In genomic region chr13:40518481-40518882, GRCh38 we compare ENCODE assay signal across 1 cellular context.
TF ChIP-seq lines count a peak whose summit lies in the region.

No MANE protein-coding gene starts in this region.

TF ChIP-seq in GM12878, 131 proteins besides CTCF, POLR2A, EP300 and RAD21 (continued from another document and continues in another):
- TF ChIP-seq E4F1 (IDR thresholded peaks at IDR 0.05; ENCODE audit: borderline replicate concordance, partially characterized antibody) (no peak), RBBP5 (conservative IDR thresholded peaks at IDR 0.05) (no peak), RAD51 (IDR thresholded peaks at IDR 0.05) (no peak), STAT3 (IDR thresholded peaks at IDR 0.05; ENCODE audit: low read depth, low read length) (no peak), RELA (IDR thresholded peaks at IDR 0.05; ENCODE audit: borderline replicate concordance, partially characterized antibody) (peak; percentile 97), ASH2L (IDR thresholded peaks at IDR 0.05; ENCODE audit: borderline replicate concordance, low read depth) (no peak), BCL11A (IDR thresholded peaks at IDR 0.05; ENCODE audit: low read depth, low read length) (peak; percentile 86), MTA2 (IDR thresholded peaks at IDR 0.05; ENCODE audit: low read depth) (peak; percentile 94), BACH1 (IDR thresholded peaks at IDR 0.05; ENCODE audit: borderline replicate concordance) (0 out of 2 replicates have a peak, but pooled peaks have one; percentile 34), ZNF384 (IDR thresholded peaks at IDR 0.05; ENCODE audit: borderline replicate concordance, low read depth, low read length) (no peak), BRCA1 (IDR thresholded peaks at IDR 0.05; ENCODE audit: low read depth, low read length) (no peak), NBN (IDR thresholded peaks at IDR 0.05) (no peak; the same call in none of the 2 replicates), MTA3 (IDR thresholded peaks at IDR 0.05; ENCODE audit: borderline replicate concordance, low read length) (peak; percentile 31; the same call in 1 of the 2 replicates), HDAC6 (IDR thresholded peaks at IDR 0.05; ENCODE audit: unreplicated experiment) (no peak), GATAD2B (conservative IDR thresholded peaks at IDR 0.05; ENCODE audit: low read depth) (peak; percentile 96), KDM1A (IDR thresholded peaks at IDR 0.05; ENCODE audit: borderline replicate concordance) (no peak), ZSCAN29 (IDR thresholded peaks at IDR 0.05) (peak; percentile 25; the same call in 1 of the 2 replicates), EGR1 (IDR thresholded peaks at IDR 0.05; ENCODE audit: borderline replicate concordance in 1 of 2, low read depth in 2 of 2, low read length in 2 of 2) (0 out of 3 replicates have a peak, but pooled peaks of 1 of the 2 experiments have one; percentile 39), ZNF217 (IDR thresholded peaks at IDR 0.05) (peak; percentile 77), REST (IDR thresholded peaks at IDR 0.05; ENCODE audit: low read depth, low read length) (no peak), TCF3 (IDR thresholded peaks at IDR 0.05; ENCODE audit: borderline replicate concordance, insufficient read depth, low read depth, low read length) (peak; percentile 80), MXI1 (IDR thresholded peaks at IDR 0.05; ENCODE audit: low read depth, low read length) (no peak), TBL1XR1 (IDR thresholded peaks at IDR 0.05; ENCODE audit: low read depth, low read length) (no peak), NFYA (IDR thresholded peaks at IDR 0.05; ENCODE audit: borderline replicate concordance, low read depth, low read length) (no peak), IRF4 (IDR thresholded peaks at IDR 0.05; ENCODE audit: low read depth, low read length) (0 out of 2 replicates have a peak, but pooled peaks have one; percentile 39), GABPA (IDR thresholded peaks at IDR 0.05; ENCODE audit: low read depth) (no peak), BHLHE40 (IDR thresholded peaks at IDR 0.05; ENCODE audit: borderline replicate concordance in 1 of 2, low read depth in 2 of 2, low read length in 1 of 2) (peak; percentile 71 to 83; a peak in 3 of 4 replicates), SUPT20H (IDR thresholded peaks at IDR 0.05; ENCODE audit: borderline replicate concordance, control insufficient read depth, low read depth, low read length) (no peak), CHD2 (IDR thresholded peaks at IDR 0.05; ENCODE audit: borderline replicate concordance, low read depth, low read length) (peak; percentile 78; the same call in 1 of the 2 replicates), ATF7 (IDR thresholded peaks at IDR 0.05; ENCODE audit: low read depth) (peak; percentile 34; the same call in 1 of the 2 replicates), SIN3A (IDR thresholded peaks at IDR 0.05; ENCODE audit: low read depth, low read length) (no peak), PML (IDR thresholded peaks at IDR 0.05; ENCODE audit: low read length) (no peak), JUNB (IDR thresholded peaks at IDR 0.05) (no peak), NFIC (IDR thresholded peaks at IDR 0.05; ENCODE audit: low read depth, low read length) (peak; percentile 77)
- TF ChIP-seq, protein P1, sequence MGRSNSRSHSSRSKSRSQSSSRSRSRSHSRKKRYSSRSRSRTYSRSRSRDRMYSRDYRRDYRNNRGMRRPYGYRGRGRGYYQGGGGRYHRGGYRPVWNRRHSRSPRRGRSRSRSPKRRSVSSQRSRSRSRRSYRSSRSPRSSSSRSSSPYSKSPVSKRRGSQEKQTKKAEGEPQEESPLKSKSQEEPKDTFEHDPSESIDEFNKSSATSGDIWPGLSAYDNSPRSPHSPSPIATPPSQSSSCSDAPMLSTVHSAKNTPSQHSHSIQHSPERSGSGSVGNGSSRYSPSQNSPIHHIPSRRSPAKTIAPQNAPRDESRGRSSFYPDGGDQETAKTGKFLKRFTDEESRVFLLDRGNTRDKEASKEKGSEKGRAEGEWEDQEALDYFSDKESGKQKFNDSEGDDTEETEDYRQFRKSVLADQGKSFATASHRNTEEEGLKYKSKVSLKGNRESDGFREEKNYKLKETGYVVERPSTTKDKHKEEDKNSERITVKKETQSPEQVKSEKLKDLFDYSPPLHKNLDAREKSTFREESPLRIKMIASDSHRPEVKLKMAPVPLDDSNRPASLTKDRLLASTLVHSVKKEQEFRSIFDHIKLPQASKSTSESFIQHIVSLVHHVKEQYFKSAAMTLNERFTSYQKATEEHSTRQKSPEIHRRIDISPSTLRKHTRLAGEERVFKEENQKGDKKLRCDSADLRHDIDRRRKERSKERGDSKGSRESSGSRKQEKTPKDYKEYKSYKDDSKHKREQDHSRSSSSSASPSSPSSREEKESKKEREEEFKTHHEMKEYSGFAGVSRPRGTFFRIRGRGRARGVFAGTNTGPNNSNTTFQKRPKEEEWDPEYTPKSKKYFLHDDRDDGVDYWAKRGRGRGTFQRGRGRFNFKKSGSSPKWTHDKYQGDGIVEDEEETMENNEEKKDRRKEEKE (IDR thresholded peaks at IDR 0.05) = no peak
- TF ChIP-seq, protein P2, sequence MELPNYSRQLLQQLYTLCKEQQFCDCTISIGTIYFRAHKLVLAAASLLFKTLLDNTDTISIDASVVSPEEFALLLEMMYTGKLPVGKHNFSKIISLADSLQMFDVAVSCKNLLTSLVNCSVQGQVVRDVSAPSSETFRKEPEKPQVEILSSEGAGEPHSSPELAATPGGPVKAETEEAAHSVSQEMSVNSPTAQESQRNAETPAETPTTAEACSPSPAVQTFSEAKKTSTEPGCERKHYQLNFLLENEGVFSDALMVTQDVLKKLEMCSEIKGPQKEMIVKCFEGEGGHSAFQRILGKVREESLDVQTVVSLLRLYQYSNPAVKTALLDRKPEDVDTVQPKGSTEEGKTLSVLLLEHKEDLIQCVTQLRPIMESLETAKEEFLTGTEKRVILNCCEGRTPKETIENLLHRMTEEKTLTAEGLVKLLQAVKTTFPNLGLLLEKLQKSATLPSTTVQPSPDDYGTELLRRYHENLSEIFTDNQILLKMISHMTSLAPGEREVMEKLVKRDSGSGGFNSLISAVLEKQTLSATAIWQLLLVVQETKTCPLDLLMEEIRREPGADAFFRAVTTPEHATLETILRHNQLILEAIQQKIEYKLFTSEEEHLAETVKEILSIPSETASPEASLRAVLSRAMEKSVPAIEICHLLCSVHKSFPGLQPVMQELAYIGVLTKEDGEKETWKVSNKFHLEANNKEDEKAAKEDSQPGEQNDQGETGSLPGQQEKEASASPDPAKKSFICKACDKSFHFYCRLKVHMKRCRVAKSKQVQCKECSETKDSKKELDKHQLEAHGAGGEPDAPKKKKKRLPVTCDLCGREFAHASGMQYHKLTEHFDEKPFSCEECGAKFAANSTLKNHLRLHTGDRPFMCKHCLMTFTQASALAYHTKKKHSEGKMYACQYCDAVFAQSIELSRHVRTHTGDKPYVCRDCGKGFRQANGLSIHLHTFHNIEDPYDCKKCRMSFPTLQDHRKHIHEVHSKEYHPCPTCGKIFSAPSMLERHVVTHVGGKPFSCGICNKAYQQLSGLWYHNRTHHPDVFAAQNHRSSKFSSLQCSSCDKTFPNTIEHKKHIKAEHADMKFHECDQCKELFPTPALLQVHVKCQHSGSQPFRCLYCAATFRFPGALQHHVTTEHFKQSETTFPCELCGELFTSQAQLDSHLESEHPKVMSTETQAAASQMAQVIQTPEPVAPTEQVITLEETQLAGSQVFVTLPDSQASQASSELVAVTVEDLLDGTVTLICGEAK (IDR thresholded peaks at IDR 0.05; ENCODE audit: borderline replicate concordance) = no peak
- TF ChIP-seq, protein P3, sequence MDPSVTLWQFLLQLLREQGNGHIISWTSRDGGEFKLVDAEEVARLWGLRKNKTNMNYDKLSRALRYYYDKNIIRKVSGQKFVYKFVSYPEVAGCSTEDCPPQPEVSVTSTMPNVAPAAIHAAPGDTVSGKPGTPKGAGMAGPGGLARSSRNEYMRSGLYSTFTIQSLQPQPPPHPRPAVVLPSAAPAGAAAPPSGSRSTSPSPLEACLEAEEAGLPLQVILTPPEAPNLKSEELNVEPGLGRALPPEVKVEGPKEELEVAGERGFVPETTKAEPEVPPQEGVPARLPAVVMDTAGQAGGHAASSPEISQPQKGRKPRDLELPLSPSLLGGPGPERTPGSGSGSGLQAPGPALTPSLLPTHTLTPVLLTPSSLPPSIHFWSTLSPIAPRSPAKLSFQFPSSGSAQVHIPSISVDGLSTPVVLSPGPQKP (IDR thresholded peaks at IDR 0.05; ENCODE audit: low read depth, low read length) = no peak
- TF ChIP-seq, protein P4, sequence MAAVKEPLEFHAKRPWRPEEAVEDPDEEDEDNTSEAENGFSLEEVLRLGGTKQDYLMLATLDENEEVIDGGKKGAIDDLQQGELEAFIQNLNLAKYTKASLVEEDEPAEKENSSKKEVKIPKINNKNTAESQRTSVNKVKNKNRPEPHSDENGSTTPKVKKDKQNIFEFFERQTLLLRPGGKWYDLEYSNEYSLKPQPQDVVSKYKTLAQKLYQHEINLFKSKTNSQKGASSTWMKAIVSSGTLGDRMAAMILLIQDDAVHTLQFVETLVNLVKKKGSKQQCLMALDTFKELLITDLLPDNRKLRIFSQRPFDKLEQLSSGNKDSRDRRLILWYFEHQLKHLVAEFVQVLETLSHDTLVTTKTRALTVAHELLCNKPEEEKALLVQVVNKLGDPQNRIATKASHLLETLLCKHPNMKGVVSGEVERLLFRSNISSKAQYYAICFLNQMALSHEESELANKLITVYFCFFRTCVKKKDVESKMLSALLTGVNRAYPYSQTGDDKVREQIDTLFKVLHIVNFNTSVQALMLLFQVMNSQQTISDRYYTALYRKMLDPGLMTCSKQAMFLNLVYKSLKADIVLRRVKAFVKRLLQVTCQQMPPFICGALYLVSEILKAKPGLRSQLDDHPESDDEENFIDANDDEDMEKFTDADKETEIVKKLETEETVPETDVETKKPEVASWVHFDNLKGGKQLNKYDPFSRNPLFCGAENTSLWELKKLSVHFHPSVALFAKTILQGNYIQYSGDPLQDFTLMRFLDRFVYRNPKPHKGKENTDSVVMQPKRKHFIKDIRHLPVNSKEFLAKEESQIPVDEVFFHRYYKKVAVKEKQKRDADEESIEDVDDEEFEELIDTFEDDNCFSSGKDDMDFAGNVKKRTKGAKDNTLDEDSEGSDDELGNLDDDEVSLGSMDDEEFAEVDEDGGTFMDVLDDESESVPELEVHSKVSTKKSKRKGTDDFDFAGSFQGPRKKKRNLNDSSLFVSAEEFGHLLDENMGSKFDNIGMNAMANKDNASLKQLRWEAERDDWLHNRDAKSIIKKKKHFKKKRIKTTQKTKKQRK (IDR thresholded peaks at IDR 0.05; ENCODE audit: low read depth, low read length) = no peak
- TF ChIP-seq, protein P5, sequence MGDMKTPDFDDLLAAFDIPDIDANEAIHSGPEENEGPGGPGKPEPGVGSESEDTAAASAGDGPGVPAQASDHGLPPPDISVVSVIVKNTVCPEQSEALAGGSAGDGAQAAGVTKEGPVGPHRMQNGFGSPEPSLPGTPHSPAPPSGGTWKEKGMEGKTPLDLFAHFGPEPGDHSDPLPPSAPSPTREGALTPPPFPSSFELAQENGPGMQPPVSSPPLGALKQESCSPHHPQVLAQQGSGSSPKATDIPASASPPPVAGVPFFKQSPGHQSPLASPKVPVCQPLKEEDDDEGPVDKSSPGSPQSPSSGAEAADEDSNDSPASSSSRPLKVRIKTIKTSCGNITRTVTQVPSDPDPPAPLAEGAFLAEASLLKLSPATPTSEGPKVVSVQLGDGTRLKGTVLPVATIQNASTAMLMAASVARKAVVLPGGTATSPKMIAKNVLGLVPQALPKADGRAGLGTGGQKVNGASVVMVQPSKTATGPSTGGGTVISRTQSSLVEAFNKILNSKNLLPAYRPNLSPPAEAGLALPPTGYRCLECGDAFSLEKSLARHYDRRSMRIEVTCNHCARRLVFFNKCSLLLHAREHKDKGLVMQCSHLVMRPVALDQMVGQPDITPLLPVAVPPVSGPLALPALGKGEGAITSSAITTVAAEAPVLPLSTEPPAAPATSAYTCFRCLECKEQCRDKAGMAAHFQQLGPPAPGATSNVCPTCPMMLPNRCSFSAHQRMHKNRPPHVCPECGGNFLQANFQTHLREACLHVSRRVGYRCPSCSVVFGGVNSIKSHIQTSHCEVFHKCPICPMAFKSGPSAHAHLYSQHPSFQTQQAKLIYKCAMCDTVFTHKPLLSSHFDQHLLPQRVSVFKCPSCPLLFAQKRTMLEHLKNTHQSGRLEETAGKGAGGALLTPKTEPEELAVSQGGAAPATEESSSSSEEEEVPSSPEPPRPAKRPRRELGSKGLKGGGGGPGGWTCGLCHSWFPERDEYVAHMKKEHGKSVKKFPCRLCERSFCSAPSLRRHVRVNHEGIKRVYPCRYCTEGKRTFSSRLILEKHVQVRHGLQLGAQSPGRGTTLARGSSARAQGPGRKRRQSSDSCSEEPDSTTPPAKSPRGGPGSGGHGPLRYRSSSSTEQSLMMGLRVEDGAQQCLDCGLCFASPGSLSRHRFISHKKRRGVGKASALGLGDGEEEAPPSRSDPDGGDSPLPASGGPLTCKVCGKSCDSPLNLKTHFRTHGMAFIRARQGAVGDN (IDR thresholded peaks at IDR 0.05) = no peak
